ENCODE assay signal across 21 cellular contexts in genomic region chr4:153553155-153553819, GRCh38.
DNase-seq lines count a peak whose midpoint lies in the region; ATAC-seq and TF ChIP-seq lines count a peak whose summit lies in the region.
"Had no signal": no experiment of that assay in that cellular context is flagged by ENCODE, and none has a peak within 500 bp of the region (broad histone marks: within the 10 kb centered on the region; RNA-seq: fewer than 3 reads in every experiment).

No MANE protein-coding gene starts in this region.

- WGBS in spleen, 5 donors, result 71 to 91% (median 82%) methylated on average over 6 of the region's 6 CpGs

- intact Hi-C loops in tibial artery (cut with DNase I; ENCODE audit: low total_unique reads), result no loop called here
- intact Hi-C loops in PC-9 (cut with micrococcal nuclease; ENCODE audit: unreplicated experiment), result no loop called here
- intact Hi-C loops in spleen (cut with DNase I; ENCODE audit: low total_unique reads), result no loop called here

- no peaks in the 10 kb centered on the region for H4K20me1 ChIP-seq in PC-9 (ENCODE audit: insufficient read depth)

- H3K36me3 ChIP-seq in tibial artery (no peaks in the 10 kb centered on the region), PC-9 (ENCODE audit: low read depth) (no peaks in the 10 kb centered on the region), spleen (peaks cover 0 to 72% (median 32%) of the 10 kb centered on the region in 6 donors)
- H3K36me3 ChIP-seq: colonic mucosa, MG63, right lobe of liver, thyroid gland had no signal

- no peak for DNase-seq in activated T-cell treated with anti-CD3 and anti-CD28 coated beads, Interleukin-2, amount 50 U/mL, for 24 hours
- no peak for DNase-seq in activated T-cell treated with anti-CD3 and anti-CD28 coated beads, Interleukin-2, amount 50 U/mL, for 1 hour
- peak; percentile 78 for DNase-seq in amniotic epithelial cell (ENCODE audit: low read depth)
- no peak for DNase-seq in memory B cell (ENCODE audit: low spot score in 2 of 2)
- no peak for DNase-seq in tibial artery
- no peak for DNase-seq in PC-9
- no peak for DNase-seq in spleen
- DNase-seq: activated CD4-positive, alpha-beta T cell treated with anti-CD3 and anti-CD28 coated beads, Interleukin-2, amount 50 U/mL, for 4 hours; colonic mucosa; DND-41; foreskin melanocyte; HFFc6; MG63; NCI-H187 treated with DMSO at 0.1 percent for 48 hours; NCI-H446; right lobe of liver; SIG-M5; stimulated activated CD4-positive, alpha-beta T cell treated with anti-CD3 and anti-CD28 coated beads, Interleukin-2, amount 100 ng/mL, for 48 hours; thyroid gland had no signal

- H3K4me1 Mint-ChIP-seq in activated T-cell treated with anti-CD3 and anti-CD28 coated beads, Interleukin-2, amount 50 U/mL, for 24 hours (ENCODE audit: low read depth), result peaks cover 60% of the 10 kb centered on the region
- peaks cover 24% of the 10 kb centered on the region for H3K4me1 Mint-ChIP-seq in memory B cell

- H3K9me2 ChIP-seq in PC-9 (ENCODE audit: insufficient read depth), result no peaks in the 10 kb centered on the region

- H3K27me3 ChIP-seq in tibial artery (no peaks in the 10 kb centered on the region), PC-9 (ENCODE audit: insufficient read depth, low read depth) (no peaks in the 10 kb centered on the region), spleen (replicated peaks in 1 of 7) (no peaks in the 10 kb centered on the region)
- H3K27me3 ChIP-seq: colonic mucosa, MG63, right lobe of liver, thyroid gland had no signal

- no peak overlapping the region for H2AFZ ChIP-seq in PC-9

- CTCF ChIA-PET in PC-9 (lab: Charles Lee), result no interaction called here

- no peaks in the 10 kb centered on the region for H3K79me2 ChIP-seq in PC-9 (ENCODE audit: low read depth)

- H3K4me2 ChIP-seq in PC-9, result no peak overlapping the region

- no peaks in the 10 kb centered on the region for H3K9me3 Mint-ChIP-seq in activated T-cell treated with anti-CD3 and anti-CD28 coated beads, Interleukin-2, amount 50 U/mL, for 24 hours
- no peaks in the 10 kb centered on the region for H3K9me3 Mint-ChIP-seq in memory B cell
- H3K9me3 Mint-ChIP-seq: HFFc6, neural crest cell had no signal

- POLR2A ChIA-PET in PC-9 (lab: Charles Lee; ENCODE audit: unreplicated experiment), result no interaction called here

- H3K27ac ChIP-seq in tibial artery (peak overlapping the region; percentile 59 to 78), PC-9 (no peak overlapping the region), spleen (no peak overlapping the region)
- H3K27ac ChIP-seq: colonic mucosa, right lobe of liver, thyroid gland had no signal

- peaks cover 0 to 93% (median 39%) of the 10 kb centered on the region in 4 donors for H3K4me1 ChIP-seq in tibial artery
- no peaks in the 10 kb centered on the region for H3K4me1 ChIP-seq in PC-9 (replicated peaks; ENCODE audit: insufficient read depth)
- peaks cover 4 to 85% (median 27%) of the 10 kb centered on the region in 6 donors for H3K4me1 ChIP-seq in spleen
- H3K4me1 ChIP-seq: colonic mucosa, right lobe of liver had no signal

- H3K9me3 ChIP-seq in tibial artery (no peaks in the 10 kb centered on the region), PC-9 (ENCODE audit: insufficient read depth, low read depth) (no peaks in the 10 kb centered on the region), spleen (no peaks in the 10 kb centered on the region)
- H3K9me3 ChIP-seq: colonic mucosa, MG63, right lobe of liver, thyroid gland had no signal

- no peak overlapping the region for H3K4me3 Mint-ChIP-seq in activated T-cell treated with anti-CD3 and anti-CD28 coated beads, Interleukin-2, amount 50 U/mL, for 24 hours
- H3K4me3 Mint-ChIP-seq in memory B cell, result no peak overlapping the region
- H3K4me3 Mint-ChIP-seq: HFFc6, neural crest cell had no signal

- H3K4me3 ChIP-seq in tibial artery, result peak overlapping the region; percentile 3 to 34
- no peak overlapping the region for H3K4me3 ChIP-seq in PC-9
- no peak overlapping the region for H3K4me3 ChIP-seq in spleen
- H3K4me3 ChIP-seq: colonic mucosa, MG63, right lobe of liver, thyroid gland had no signal

- BruUV-seq in PC-9 (replicated peaks; lab: Mats Ljungman, UMichigan), result no TSS peak

- H3K27ac Mint-ChIP-seq in activated T-cell treated with anti-CD3 and anti-CD28 coated beads, Interleukin-2, amount 50 U/mL, for 24 hours, result peak overlapping the region; percentile 86
- peak overlapping the region; percentile 68 for H3K27ac Mint-ChIP-seq in memory B cell
- H3K27ac Mint-ChIP-seq: HFFc6 had no signal

- H3K36me3 Mint-ChIP-seq in activated T-cell treated with anti-CD3 and anti-CD28 coated beads, Interleukin-2, amount 50 U/mL, for 24 hours (ENCODE audit: low read depth), result peaks cover 73% of the 10 kb centered on the region
- peaks cover 22% of the 10 kb centered on the region for H3K36me3 Mint-ChIP-seq in memory B cell

- H3F3A ChIP-seq in PC-9 (ENCODE audit: insufficient read depth, low read depth), result no peaks in the 10 kb centered on the region

- TF ChIP-seq POLR2A in spleen (IDR thresholded peaks at IDR 0.05), result no peak

- no peaks in the 10 kb centered on the region for H3K27me3 Mint-ChIP-seq in activated T-cell treated with anti-CD3 and anti-CD28 coated beads, Interleukin-2, amount 50 U/mL, for 24 hours
- no peaks in the 10 kb centered on the region for H3K27me3 Mint-ChIP-seq in memory B cell

- TF ChIP-seq CTCF in tibial artery (IDR thresholded peaks at IDR 0.05), result no peak
- TF ChIP-seq CTCF in PC-9 (conservative IDR thresholded peaks at IDR 0.05), result no peak
- no peak for TF ChIP-seq CTCF in spleen (IDR thresholded peaks at IDR 0.05 in 8 of 11, conservative IDR thresholded peaks at IDR 0.05 in 3 of 11)

- ATAC-seq in memory B cell (ENCODE audit: low read depth), result no peak
- ATAC-seq in GM18502 (IDR thresholded peaks at IDR 0.05; ENCODE audit: poor library complexity, unreplicated experiment), result no peak
- ATAC-seq: right lobe of liver had no signal

Comparison
In these comparisons a context has a peak if more than half of its experiments do, and no peak if none do; other contexts are left out.
1. H3K27ac ChIP-seq: peak in tibial artery (2 of 2); none in PC-9 (single experiment) and spleen (0 of 8).
2. H3K4me3 ChIP-seq: peak in tibial artery (2 of 2); none in PC-9 (single experiment) and spleen (0 of 8).